8 cellular contexts compared by ENCODE assay signal in the genomic region with DNA sequence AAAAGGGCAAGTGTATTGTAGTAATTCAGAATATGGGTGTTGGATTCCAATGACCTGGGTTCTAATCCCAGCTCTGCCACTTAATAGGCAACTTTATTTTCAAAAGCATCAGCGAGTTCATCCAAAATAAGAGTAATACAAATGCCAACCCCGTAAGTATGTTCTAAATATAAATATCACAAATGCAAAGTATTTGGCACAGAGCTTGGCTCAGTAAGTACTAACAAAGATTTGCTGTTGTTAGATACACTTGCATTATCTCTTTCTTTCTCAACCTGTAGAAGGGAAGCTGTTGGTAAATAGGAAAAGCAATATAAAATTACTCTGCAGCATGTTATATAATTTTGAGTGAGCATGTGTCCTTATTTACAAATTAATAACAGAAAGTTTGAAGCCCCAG.
"Had no signal": no experiment of that assay in that cellular context is flagged by ENCODE, and none has a peak within 500 bp of the region (broad histone marks: within the 10 kb centered on the region; RNA-seq: fewer than 3 reads in every experiment).

No MANE protein-coding gene starts in this region.

- H3K9me3 ChIP-seq: HAP-1 had no signal

- ATAC-seq: HCT116, HepG2 had no signal

- H3K36me3 ChIP-seq: HAP-1 had no signal

- H3K4me3 ChIP-seq: GM23248, HAP-1 had no signal

- H3K27ac ChIP-seq: GM23248, HL-60 had no signal

- H3K4me1 ChIP-seq: HAP-1 had no signal

- DNase-seq: GM23248, GOT3, H7, HFFc6 had no signal
